Comparison of ENCODE assay signal across 31 cellular contexts in genomic region chr1:43203859-43204258, GRCh38. TPM values are rescaled to one million over a fixed set of nuclear protein-coding genes. Genes with fewer than 3 reads are reported as not detected.
"Had no signal": no experiment of that assay in that cellular context is flagged by ENCODE, and none has a peak within 500 bp of the region (broad histone marks: within the 10 kb centered on the region; RNA-seq: fewer than 3 reads in every experiment).

No MANE protein-coding gene starts in this region.

- ATAC-seq: activated CD4-positive, CD25-positive, alpha-beta regulatory T cell treated with anti-CD3 and anti-CD28 coated beads, Interleukin-2, amount 50 U/mL, for 24 hours; activated CD8-positive, alpha-beta T cell treated with anti-CD3 and anti-CD28 coated beads for 36 hours; activated T-cell treated with anti-CD3 and anti-CD28 coated beads, Interleukin-2, amount 50 U/mL, for 4 hours; activated T-helper 17 cell treated with anti-CD3 and anti-CD28 coated beads, Interleukin-2, amount 50 U/mL, for 72 hours; foreskin keratinocyte; gastrocnemius medialis; heart right ventricle had no signal

- H3K27me3 ChIP-seq: brain microvascular endothelial cell, dorsolateral prefrontal cortex, esophagus muscularis mucosa, foreskin keratinocyte, gastrocnemius medialis, heart right ventricle had no signal

- H3K4me3 Mint-ChIP-seq: activated B cell treated with CpG ODN at 0.5 μM for 24 hours; activated CD8-positive, alpha-beta T cell treated with anti-CD3 and anti-CD28 coated beads for 36 hours; activated naive CD8-positive, alpha-beta T cell; activated T-cell treated with anti-CD3 and anti-CD28 coated beads, Interleukin-2, amount 50 U/mL, for 4 hours; activated T-helper 17 cell treated with anti-CD3 and anti-CD28 coated beads, Interleukin-2, amount 50 U/mL, for 72 hours; central memory CD8-positive, alpha-beta T cell; dendritic cell treated with granulocyte-macrophage colony-stimulating factor and Interleukin-4, amounts not matched to agents 40 ng/mL and 50 ng/mL, for 4 days; endodermal cell had no signal

- H3K36me3 ChIP-seq: brain microvascular endothelial cell, esophagus muscularis mucosa, gastrocnemius medialis, heart right ventricle had no signal

- H3K4me3 ChIP-seq: coronary artery, dorsolateral prefrontal cortex, esophagus muscularis mucosa, gastrocnemius medialis, heart right ventricle had no signal

- H3K27ac ChIP-seq: brain microvascular endothelial cell, coronary artery, dorsolateral prefrontal cortex, esophagus muscularis mucosa, foreskin keratinocyte, gastrocnemius medialis, heart right ventricle, VCaP had no signal

- H3K27me3 Mint-ChIP-seq: dendritic cell treated with granulocyte-macrophage colony-stimulating factor and Interleukin-4, amounts not matched to agents 40 ng/mL and 50 ng/mL, for 4 days had no signal

- H3K4me1 Mint-ChIP-seq: activated T-helper 17 cell treated with anti-CD3 and anti-CD28 coated beads, Interleukin-2, amount 50 U/mL, for 72 hours; central memory CD8-positive, alpha-beta T cell had no signal

- H3K27ac Mint-ChIP-seq: activated B cell treated with CpG ODN at 0.5 μM for 24 hours; activated CD8-positive, alpha-beta T cell treated with anti-CD3 and anti-CD28 coated beads for 36 hours; activated naive CD8-positive, alpha-beta T cell; activated T-helper 17 cell treated with anti-CD3 and anti-CD28 coated beads, Interleukin-2, amount 50 U/mL, for 72 hours; dendritic cell treated with granulocyte-macrophage colony-stimulating factor and Interleukin-4, amounts not matched to agents 40 ng/mL and 50 ng/mL, for 4 days; endodermal cell had no signal

- H3K9me3 ChIP-seq: esophagus muscularis mucosa, gastrocnemius medialis had no signal

- DNase-seq: activated B cell treated with CpG ODN at 0.5 μM for 24 hours; activated CD4-positive, alpha-beta T cell treated with anti-CD3 and anti-CD28 coated beads for 48 hours; activated CD4-positive, alpha-beta T cell treated with anti-CD3 and anti-CD28 coated beads, Interleukin-2, amount 50 U/mL, for 1 hour; activated CD4-positive, alpha-beta T cell treated with anti-CD3 and anti-CD28 coated beads, Interleukin-2, amount 50 U/mL, for 48 hours; activated CD8-positive, alpha-beta memory T cell treated with anti-CD3 and anti-CD28 coated beads for 24 hours; activated CD8-positive, alpha-beta T cell treated with anti-CD3 and anti-CD28 coated beads for 36 hours; activated effector memory CD4-positive, alpha-beta T cell treated with Interleukin-2 at 50 U/mL for 16 hours; activated gamma-delta T cell treated with Interleukin-2 at 50 U/mL for 16 hours; activated naive CD4-positive, alpha-beta T cell treated with anti-CD3 and anti-CD28 coated beads, Interleukin-2, amount 50 U/mL, for 16 hours; activated naive CD4-positive, alpha-beta T cell treated with Interleukin-2 at 50 U/mL for 16 hours; activated T-cell treated with anti-CD3 and anti-CD28 coated beads, Interleukin-2, amount 50 U/mL, for 4 hours; amniotic stem cell; anterior cingulate cortex; brain microvascular endothelial cell; dorsolateral prefrontal cortex; effector memory CD4-positive, alpha-beta T cell; endodermal cell; erythroblast; foreskin keratinocyte; gastrocnemius medialis; glutamatergic neuron; heart right ventricle had no signal

RNA-seq across cellular contexts. Expression of gene CFAP57, which starts 31.7 kb away (rescaled TPM):
- total RNA-seq: activated B cell treated with CpG ODN at 0.5 μM for 24 hours, bronchial epithelial cell, esophagus muscularis mucosa had no signal
